Comparison of ENCODE assay signal across 10 cellular contexts in genomic region chr4:147772459-147772969, GRCh38. TPM values are rescaled to one million over a fixed set of nuclear protein-coding genes. Genes with fewer than 3 reads are reported as not detected.
DNase-seq lines count a peak whose midpoint lies in the region; ATAC-seq and TF ChIP-seq lines count a peak whose summit lies in the region.
"Had no signal": no experiment of that assay in that cellular context is flagged by ENCODE, and none has a peak within 500 bp of the region (broad histone marks: within the 10 kb centered on the region; RNA-seq: fewer than 3 reads in every experiment).

No MANE protein-coding gene starts in this region.

- H3K27me3 Mint-ChIP-seq in CD4-positive, alpha-beta T cell, result no peaks in the 10 kb centered on the region

- no peak overlapping the region for H3K27ac Mint-ChIP-seq in CD4-positive, alpha-beta T cell

- no peak overlapping the region for H3K4me3 Mint-ChIP-seq in CD4-positive, alpha-beta T cell

- DNase-seq in GM04503 (ENCODE audit: low read depth), result peak; percentile 78
- peak; percentile 30 for DNase-seq in T1000 (lab: John Stamatoyannopoulos, UW)
- DNase-seq in glomerular endothelial cell (ENCODE audit: extremely low read depth, low read depth, low spot score), result peak; percentile 92
- DNase-seq in skeletal muscle cell (ENCODE audit: low read depth), result peak; percentile 55
- no peak for DNase-seq in CD4-positive, alpha-beta T cell
- no peak for DNase-seq in left colon
- DNase-seq in SK-N-DZ (ENCODE audit: low spot score), result no peak
- DNase-seq in cerebellar cortex (ENCODE audit: low spot score), result no peak
- DNase-seq: SIG-M5 had no signal

- no peaks in the 10 kb centered on the region for H3K36me3 Mint-ChIP-seq in CD4-positive, alpha-beta T cell (ENCODE audit: low read depth)

- no peaks in the 10 kb centered on the region for H3K9me3 ChIP-seq in CD4-positive, alpha-beta T cell (ENCODE audit: control insufficient read depth, low read length)

- no peaks in the 10 kb centered on the region for H3K4me1 Mint-ChIP-seq in CD4-positive, alpha-beta T cell (ENCODE audit: low read depth)

- no peaks in the 10 kb centered on the region for H3K9me3 Mint-ChIP-seq in CD4-positive, alpha-beta T cell

- H3K27ac ChIP-seq in CD4-positive, alpha-beta T cell (ENCODE audit: low read depth, low read length), result no peak overlapping the region

- H3K27me3 ChIP-seq in CD4-positive, alpha-beta T cell (ENCODE audit: control insufficient read depth, insufficient read depth, low read length), result no peaks in the 10 kb centered on the region

- no peak for TF ChIP-seq CTCF in CD4-positive, alpha-beta T cell (IDR thresholded peaks at IDR 0.05)

- no peak for ATAC-seq in CD4-positive, alpha-beta T cell (ENCODE audit: poor library complexity)
- no peak for ATAC-seq in left colon
- ATAC-seq: K562 had no signal

- CTCF ChIA-PET in CD4-positive, alpha-beta T cell (lab: Charles Lee), result interaction anchor here (0.6 to 1.1 kb wide), 2 partner anchors 10 to 95 kb away, joined by 3 to 4 read pairs; no protein-coding TSS in a partner anchor

- POLR2A ChIA-PET in CD4-positive, alpha-beta T cell (lab: Charles Lee), result no interaction called here

- H3K4me3 ChIP-seq in skeletal muscle cell (ENCODE audit: low read depth, low read length), result no peak overlapping the region
- H3K4me3 ChIP-seq: K562 had no signal

- intact Hi-C loops in CD4-positive, alpha-beta T cell (cut with DNase I, micrococcal nuclease), result no loop called here
- intact Hi-C loops in left colon (cut with DNase I, micrococcal nuclease), result no loop called here

RNA-seq across cellular contexts. Expression of gene ARHGAP10, which starts 40.6 kb away (rescaled TPM):
- total RNA-seq in glomerular endothelial cell (16.7 and 27.0 TPM in 2 replicates), left colon (10 to 100 TPM in 1 of 2 donors, 1 to 10 TPM in 1; 3.7 to 14.5 TPM)
- 1 to 10 TPM; 5.6 to 5.7 TPM for total RNA-seq in CD4-positive, alpha-beta T cell
- polyA plus RNA-seq in SK-N-DZ (2014; cell fraction: cytosol; rRNA removed), result 11.7 and 13.3 TPM in 2 replicates
- polyA plus RNA-seq in SK-N-DZ (2014; cell fraction: nucleus; rRNA removed), result 6.6 and 7.0 TPM in 2 replicates

Comparison
In these comparisons a context has a peak if more than half of its experiments do, and no peak if none do; other contexts are left out.
1. DNase-seq: peak in GM04503 (single experiment), T1000 (single experiment), glomerular endothelial cell (single experiment) and skeletal muscle cell (single experiment); none in CD4-positive, alpha-beta T cell (0 of 10), left colon (0 of 2), SK-N-DZ (single experiment) and cerebellar cortex (single experiment).